In genomic region chr6:43743682-43744381, GRCh38 we compare ENCODE assay signal across 25 cellular contexts. TPM values are rescaled to one million over a fixed set of nuclear protein-coding genes. Genes with fewer than 3 reads are reported as not detected.
DNase-seq lines count a peak whose midpoint lies in the region; ATAC-seq and TF ChIP-seq lines count a peak whose summit lies in the region.
"Had no signal": no experiment of that assay in that cellular context is flagged by ENCODE, and none has a peak within 500 bp of the region (broad histone marks: within the 10 kb centered on the region; RNA-seq: fewer than 3 reads in every experiment).

No MANE protein-coding gene starts in this region.

- H3K27ac ChIP-seq in right cardiac atrium (ENCODE audit: low read length), result no peak overlapping the region
- no peak overlapping the region for H3K27ac ChIP-seq in sigmoid colon
- H3K27ac ChIP-seq: 22Rv1, epithelial cell of prostate, heart right ventricle, pancreas had no signal

- no peak for TF ChIP-seq POLR2A in sigmoid colon (IDR thresholded peaks at IDR 0.05)

- no peaks in the 10 kb centered on the region for H3K27me3 ChIP-seq in right cardiac atrium (ENCODE audit: control insufficient read depth, insufficient read depth)
- no peaks in the 10 kb centered on the region for H3K27me3 ChIP-seq in sigmoid colon
- H3K27me3 ChIP-seq: pancreas had no signal

- intact Hi-C loops in right cardiac atrium (cut with DNase I), result no loop called here
- intact Hi-C loops in sigmoid colon (cut with DNase I), result no loop called here

- H3K9me3 ChIP-seq in right cardiac atrium (ENCODE audit: control insufficient read depth, low read length) (no peaks in the 10 kb centered on the region), sigmoid colon (no peaks in the 10 kb centered on the region)
- H3K9me3 ChIP-seq: heart right ventricle, pancreas had no signal

- peaks cover 19% of the 10 kb centered on the region for H3K27me3 Mint-ChIP-seq in activated CD4-positive, alpha-beta T cell treated with anti-CD3 and anti-CD28 coated beads, Interleukin-2, amount 10 ng/mL, durations not matched to agents 7 days and 5 days
- H3K27me3 Mint-ChIP-seq in activated T-helper 17 cell treated with anti-CD3 and anti-CD28 coated beads, Interleukin-2, amount 50 U/mL, for 72 hours, result peaks cover 11% of the 10 kb centered on the region

- no peak overlapping the region for H3K4me3 ChIP-seq in right cardiac atrium (ENCODE audit: low read length)
- no peak overlapping the region for H3K4me3 ChIP-seq in sigmoid colon
- H3K4me3 ChIP-seq: heart right ventricle, pancreas had no signal

- TF ChIP-seq EP300 in sigmoid colon (IDR thresholded peaks at IDR 0.05), result no peak

- H3K36me3 Mint-ChIP-seq in activated CD4-positive, alpha-beta T cell treated with anti-CD3 and anti-CD28 coated beads, Interleukin-2, amount 10 ng/mL, durations not matched to agents 7 days and 5 days (ENCODE audit: low read depth), result no peaks in the 10 kb centered on the region
- no peaks in the 10 kb centered on the region for H3K36me3 Mint-ChIP-seq in activated T-helper 17 cell treated with anti-CD3 and anti-CD28 coated beads, Interleukin-2, amount 50 U/mL, for 72 hours (ENCODE audit: low read depth)
- H3K36me3 Mint-ChIP-seq: activated naive CD4-positive, alpha-beta T cell treated with anti-CD3 and anti-CD28 coated beads, Interleukin-2, amount 10 ng/mL, durations not matched to agents 7 days and 5 days; naive B cell; type B pancreatic cell had no signal

- H3K4me1 Mint-ChIP-seq in activated CD4-positive, alpha-beta T cell treated with anti-CD3 and anti-CD28 coated beads, Interleukin-2, amount 10 ng/mL, durations not matched to agents 7 days and 5 days, result no peaks in the 10 kb centered on the region
- H3K4me1 Mint-ChIP-seq in activated T-helper 17 cell treated with anti-CD3 and anti-CD28 coated beads, Interleukin-2, amount 50 U/mL, for 72 hours, result no peaks in the 10 kb centered on the region
- H3K4me1 Mint-ChIP-seq: activated naive CD4-positive, alpha-beta T cell treated with anti-CD3 and anti-CD28 coated beads, Interleukin-2, amount 10 ng/mL, durations not matched to agents 7 days and 5 days had no signal

- CTCF ChIA-PET in activated CD4-positive, alpha-beta T cell treated with anti-CD3 and anti-CD28 coated beads, Interleukin-2, amount 10 ng/mL, durations not matched to agents 7 days and 5 days (lab: Charles Lee), result interaction anchor here (0.5 to 3.3 kb wide), 9 partner anchors 9 to 1789 kb away, joined by 3 to 12 read pairs (median 4); partner anchors contain the start of gene VEGFA

- H3K4me3 Mint-ChIP-seq in activated CD4-positive, alpha-beta T cell treated with anti-CD3 and anti-CD28 coated beads, Interleukin-2, amount 10 ng/mL, durations not matched to agents 7 days and 5 days, result no peak overlapping the region
- H3K4me3 Mint-ChIP-seq in activated T-helper 17 cell treated with anti-CD3 and anti-CD28 coated beads, Interleukin-2, amount 50 U/mL, for 72 hours, result no peak overlapping the region
- H3K4me3 Mint-ChIP-seq: activated CD8-positive, alpha-beta T cell treated with anti-CD3 and anti-CD28 coated beads for 36 hours; activated naive CD4-positive, alpha-beta T cell treated with anti-CD3 and anti-CD28 coated beads, Interleukin-2, amount 10 ng/mL, durations not matched to agents 7 days and 5 days; activated T-cell treated with anti-CD3 and anti-CD28 coated beads, Interleukin-2, amount 50 U/mL, for 24 hours; CD4-positive, alpha-beta T cell; naive B cell; type B pancreatic cell had no signal

- H3K9me3 Mint-ChIP-seq in activated CD4-positive, alpha-beta T cell treated with anti-CD3 and anti-CD28 coated beads, Interleukin-2, amount 10 ng/mL, durations not matched to agents 7 days and 5 days, result no peaks in the 10 kb centered on the region
- no peaks in the 10 kb centered on the region for H3K9me3 Mint-ChIP-seq in activated T-helper 17 cell treated with anti-CD3 and anti-CD28 coated beads, Interleukin-2, amount 50 U/mL, for 72 hours
- H3K9me3 Mint-ChIP-seq: activated CD8-positive, alpha-beta T cell treated with anti-CD3 and anti-CD28 coated beads for 36 hours; activated naive CD4-positive, alpha-beta T cell treated with anti-CD3 and anti-CD28 coated beads, Interleukin-2, amount 10 ng/mL, durations not matched to agents 7 days and 5 days; activated T-cell treated with anti-CD3 and anti-CD28 coated beads, Interleukin-2, amount 50 U/mL, for 24 hours; CD4-positive, alpha-beta T cell; naive B cell; type B pancreatic cell had no signal

- no peak for ATAC-seq in activated T-helper 17 cell treated with anti-CD3 and anti-CD28 coated beads, Interleukin-2, amount 50 U/mL, for 72 hours (replicated peaks)
- ATAC-seq in right cardiac atrium (peak; percentile 30 to 45), HG03432 (IDR thresholded peaks at IDR 0.05; ENCODE audit: unreplicated experiment) (no peak)
- ATAC-seq: activated CD8-positive, alpha-beta T cell treated with anti-CD3 and anti-CD28 coated beads for 36 hours; left colon had no signal

- peak overlapping the region; percentile 58 for H3K27ac Mint-ChIP-seq in activated CD4-positive, alpha-beta T cell treated with anti-CD3 and anti-CD28 coated beads, Interleukin-2, amount 10 ng/mL, durations not matched to agents 7 days and 5 days
- peak overlapping the region; percentile 15 for H3K27ac Mint-ChIP-seq in activated T-helper 17 cell treated with anti-CD3 and anti-CD28 coated beads, Interleukin-2, amount 50 U/mL, for 72 hours
- H3K27ac Mint-ChIP-seq: activated CD8-positive, alpha-beta T cell treated with anti-CD3 and anti-CD28 coated beads for 36 hours; activated naive CD4-positive, alpha-beta T cell treated with anti-CD3 and anti-CD28 coated beads, Interleukin-2, amount 10 ng/mL, durations not matched to agents 7 days and 5 days; activated T-cell treated with anti-CD3 and anti-CD28 coated beads, Interleukin-2, amount 50 U/mL, for 24 hours; CD4-positive, alpha-beta T cell; type B pancreatic cell had no signal

- WGBS in right cardiac atrium, result 77% methylated on average over 5 of the region's 5 CpGs
- WGBS in sigmoid colon, 2 donors, result 82 to 90% methylated on average over 5 of the region's 5 CpGs

- POLR2A ChIA-PET in activated CD4-positive, alpha-beta T cell treated with anti-CD3 and anti-CD28 coated beads, Interleukin-2, amount 10 ng/mL, durations not matched to agents 7 days and 5 days (lab: Charles Lee), result no interaction called here

- no peak for DNase-seq in activated CD4-positive, alpha-beta T cell treated with anti-CD3 and anti-CD28 coated beads, Interleukin-2, amount 10 ng/mL, durations not matched to agents 7 days and 5 days
- no peak for DNase-seq in activated CD4-positive, alpha-beta T cell treated with anti-CD3 and anti-CD28 coated beads, Interleukin-2, amount 50 U/mL, for 1 hour
- DNase-seq in right cardiac atrium, result peak in 1 of 3 donors; percentile 64
- peak; percentile 56 for DNase-seq in sigmoid colon
- DNase-seq in GM20000 (ENCODE audit: low spot score), result no peak
- no peak for DNase-seq in T-helper 9 cell
- DNase-seq: activated CD8-positive, alpha-beta T cell treated with anti-CD3 and anti-CD28 coated beads for 36 hours; activated naive CD4-positive, alpha-beta T cell treated with anti-CD3 and anti-CD28 coated beads, Interleukin-2, amount 10 ng/mL, durations not matched to agents 7 days and 5 days; activated T-cell treated with anti-CD3 and anti-CD28 coated beads, Interleukin-2, amount 50 U/mL, for 24 hours; CD4-positive, alpha-beta T cell; heart right ventricle; left colon; mesendoderm; naive B cell; NCI-H1105; NCI-H2029; NCI-H345; NCI-H774; pancreas; T1000 had no signal

- H3K4me1 ChIP-seq in right cardiac atrium (ENCODE audit: control insufficient read depth, insufficient read depth, low read length), result no peaks in the 10 kb centered on the region
- H3K4me1 ChIP-seq in sigmoid colon, result no peaks in the 10 kb centered on the region
- H3K4me1 ChIP-seq: pancreas had no signal

- H3K36me3 ChIP-seq in sigmoid colon, result no peaks in the 10 kb centered on the region
- H3K36me3 ChIP-seq: heart right ventricle, pancreas had no signal

- TF ChIP-seq CTCF in sigmoid colon (IDR thresholded peaks at IDR 0.05) (no peak), GM20000 (IDR thresholded peaks at IDR 0.05; ENCODE audit: extremely low read depth, missing control alignments) (no peak)

RNA-seq across cellular contexts. Expression of gene VEGFA, which starts 26.2 kb away (rescaled TPM):
- 10 to 100 TPM; 23.7 to 25.8 TPM for total RNA-seq in activated CD4-positive, alpha-beta T cell treated with anti-CD3 and anti-CD28 coated beads, Interleukin-2, amount 10 ng/mL, durations not matched to agents 7 days and 5 days
- 100 to 1,000 TPM in 1 of 2 donors, 10 to 100 TPM in 1; 48.7 to 142 TPM for total RNA-seq in activated T-helper 17 cell treated with anti-CD3 and anti-CD28 coated beads, Interleukin-2, amount 50 U/mL, for 72 hours
- total RNA-seq in right cardiac atrium (100 to 1,000 TPM; 163 to 296 (median 219) TPM), sigmoid colon (10 to 100 TPM; 20.9 to 60.9 (median 28.5) TPM)
- polyA plus RNA-seq in right cardiac atrium (246 TPM), sigmoid colon (100 to 1,000 TPM in 1 of 3 donors, 10 to 100 TPM in 2; 11.1 to 111 (median 34.8) TPM)

RNA-seq across cellular contexts. Expression of gene MRPS18A, which starts 56.2 kb away (rescaled TPM):
- 10 to 100 TPM; 37.3 to 46.4 TPM for total RNA-seq in activated CD4-positive, alpha-beta T cell treated with anti-CD3 and anti-CD28 coated beads, Interleukin-2, amount 10 ng/mL, durations not matched to agents 7 days and 5 days
- total RNA-seq in activated T-helper 17 cell treated with anti-CD3 and anti-CD28 coated beads, Interleukin-2, amount 50 U/mL, for 72 hours, result 10 to 100 TPM; 31.2 to 46.7 TPM
- total RNA-seq in right cardiac atrium (10 to 100 TPM; 33.1 to 39.0 (median 34.9) TPM), sigmoid colon (10 to 100 TPM; 28.8 to 43.9 (median 34.1) TPM)
- polyA plus RNA-seq in right cardiac atrium (58.0 TPM), sigmoid colon (10 to 100 TPM; 72.1 to 93.2 (median 90.2) TPM)

Comparison
In these comparisons a context has a peak if more than half of its experiments do, and no peak if none do; other contexts are left out.
1. ATAC-seq: peak in right cardiac atrium (2 of 2); none in activated T-helper 17 cell treated with anti-CD3 and anti-CD28 coated beads, Interleukin-2, amount 50 U/mL, for 72 hours (single experiment) and HG03432 (single experiment).